27 cellular contexts compared by ENCODE assay signal in genomic region chr14:33661071-33661470, GRCh38.
"Had no signal": no experiment of that assay in that cellular context is flagged by ENCODE, and none has a peak within 500 bp of the region (broad histone marks: within the 10 kb centered on the region; RNA-seq: fewer than 3 reads in every experiment).

No MANE protein-coding gene starts in this region.

- FAIRE-seq: colon, endometrium, frontal cortex had no signal

- ATAC-seq: effector memory CD8-positive, alpha-beta T cell; esophagus mucosa; foreskin keratinocyte; gastrocnemius medialis; gastroesophageal sphincter; heart left ventricle; heart right ventricle had no signal

- H3K4me3 ChIP-seq: colonic mucosa, coronary artery, dorsolateral prefrontal cortex, esophagus muscularis mucosa, esophagus squamous epithelium, gastrocnemius medialis, gastroesophageal sphincter, heart left ventricle, heart right ventricle had no signal

- H3K27me3 ChIP-seq: colonic mucosa, dorsolateral prefrontal cortex, esophagus muscularis mucosa, esophagus squamous epithelium, foreskin keratinocyte, gastrocnemius medialis, gastroesophageal sphincter, heart left ventricle, heart right ventricle had no signal

- H3K4me1 ChIP-seq: colonic mucosa, esophagus muscularis mucosa, esophagus squamous epithelium, foreskin keratinocyte, gastrocnemius medialis, gastroesophageal sphincter, heart left ventricle, heart right ventricle had no signal

- H3K27ac ChIP-seq: colonic mucosa, coronary artery, epithelial cell of prostate, esophagus muscularis mucosa, esophagus squamous epithelium, foreskin keratinocyte, gastrocnemius medialis, gastroesophageal sphincter, heart left ventricle, heart right ventricle had no signal

- H3K9me3 ChIP-seq: colonic mucosa, gastrocnemius medialis had no signal

- H3K36me3 ChIP-seq: colonic mucosa, esophagus muscularis mucosa, esophagus squamous epithelium, gastrocnemius medialis, gastroesophageal sphincter, heart left ventricle, heart right ventricle had no signal

- DNase-seq: colonic mucosa; cortex of kidney; dermis blood vessel endothelial cell; dorsolateral prefrontal cortex; effector CD4-positive, alpha-beta T cell; effector CD8-positive, alpha-beta T cell; effector memory CD4-positive, alpha-beta T cell; effector memory CD8-positive, alpha-beta T cell; endodermal cell; erythroblast; esophagus squamous epithelium; foreskin fibroblast; foreskin keratinocyte; foreskin melanocyte; gastrocnemius medialis; glutamatergic neuron; head of caudate nucleus; heart left ventricle; heart right ventricle had no signal
